ENCODE assay signal across 1 cellular context in the genomic region with DNA sequence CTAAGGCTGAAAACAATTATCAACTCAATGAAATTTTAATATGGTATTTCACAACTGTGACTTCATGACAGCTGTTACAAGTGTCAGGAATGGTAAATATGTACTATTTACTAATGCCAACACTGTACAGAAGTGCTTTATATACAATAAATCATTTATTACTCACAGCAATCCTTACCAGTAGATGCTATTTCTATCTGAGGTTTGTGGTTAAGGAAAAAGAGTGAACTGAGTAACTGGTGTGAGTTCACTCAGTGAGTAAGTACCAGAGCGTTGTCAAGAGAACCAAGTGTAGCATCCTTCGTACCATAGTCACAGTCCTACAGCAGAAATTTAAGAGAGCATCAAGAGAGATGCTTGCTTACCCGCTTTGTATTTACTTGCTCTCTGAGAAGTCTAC.
A peak's percentile ranks its signal among the peaks of the same experiment; 100 is the strongest.
TF ChIP-seq lines count a peak whose summit lies in the region.

No MANE protein-coding gene starts in this region.

TF ChIP-seq in GM12878, 131 proteins besides CTCF, POLR2A, EP300 and RAD21:
- TF ChIP-seq SMAD5 (IDR thresholded peaks at IDR 0.05; ENCODE audit: low read depth) (no peak), ASH2L (IDR thresholded peaks at IDR 0.05; ENCODE audit: borderline replicate concordance, low read depth) (no peak), RUNX3 (IDR thresholded peaks at IDR 0.05; ENCODE audit: low read length) (peak; percentile 31; the same call in 1 of the 2 replicates)
